In the genomic region with DNA sequence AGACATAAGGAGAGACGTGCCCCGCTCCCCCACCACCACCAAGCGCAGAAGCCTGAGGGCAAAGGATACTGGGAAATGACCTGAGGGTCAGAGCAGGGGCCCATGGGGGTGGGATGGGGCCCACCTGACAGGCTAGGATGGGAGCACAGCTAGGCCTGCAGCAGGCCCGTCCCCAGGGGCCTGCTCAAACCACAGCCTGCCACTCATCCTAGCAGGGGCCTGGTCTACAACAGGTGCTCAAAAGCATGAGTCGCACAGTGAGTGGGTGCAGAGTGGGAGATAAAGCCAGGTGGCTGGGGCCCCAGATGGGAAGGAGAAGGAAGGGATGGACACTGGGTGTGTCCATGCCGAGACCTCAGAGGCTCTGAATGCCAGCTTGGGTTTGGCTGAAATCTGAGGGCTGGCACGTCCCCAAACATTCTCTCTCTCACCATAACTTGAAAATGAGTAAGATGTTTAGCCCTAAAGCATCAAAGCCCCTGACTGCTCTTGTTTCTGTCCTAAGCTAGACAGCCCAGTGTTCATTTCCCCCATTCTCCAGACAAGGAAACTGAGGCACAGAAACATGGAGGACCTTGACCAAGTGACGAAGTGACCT, we compare ENCODE assay signal across 14 cellular contexts. TPM values are rescaled to one million over a fixed set of nuclear protein-coding genes. Genes with fewer than 3 reads are reported as not detected.
A peak's percentile ranks its signal among the peaks of the same experiment; 100 is the strongest.
DNase-seq lines count a peak whose midpoint lies in the region; ATAC-seq and TF ChIP-seq lines count a peak whose summit lies in the region.
"Not testable (repeated sequence)": the region's sequence is repeated elsewhere in the genome, so short reads cannot be mapped to it uniquely, and the experiment has no call there.
"Had no signal": no experiment of that assay in that cellular context is flagged by ENCODE, and none has a peak within 500 bp of the region (broad histone marks: within the 10 kb centered on the region; RNA-seq: fewer than 3 reads in every experiment).

No MANE protein-coding gene starts in this region.

- CTCF ChIA-PET in activated CD8-positive, alpha-beta T cell treated with anti-CD3 and anti-CD28 coated beads for 36 hours (lab: Charles Lee): not testable (repeated sequence)

- H3K27me3 ChIP-seq in MG63: not testable (repeated sequence)

- H3K36me3 Mint-ChIP-seq in activated CD8-positive, alpha-beta T cell treated with anti-CD3 and anti-CD28 coated beads for 36 hours (ENCODE audit: low read depth); stimulated activated memory B cell treated with anti-CD40 and anti-IgM and Interleukin-4, amounts not matched to agents 10 μg/mL and 1 μg/mL and 100 μg/mL, for 72 hours: not testable (repeated sequence)

- not testable (repeated sequence) for H3K27ac Mint-ChIP-seq in activated CD8-positive, alpha-beta T cell treated with anti-CD3 and anti-CD28 coated beads for 36 hours; stimulated activated memory B cell treated with anti-CD40 and anti-IgM and Interleukin-4, amounts not matched to agents 10 μg/mL and 1 μg/mL and 100 μg/mL, for 72 hours

- H3K36me3 ChIP-seq in MG63: not testable (repeated sequence)

- H3K4me3 ChIP-seq in MG63: not testable (repeated sequence)

- H3K27me3 Mint-ChIP-seq in activated CD8-positive, alpha-beta T cell treated with anti-CD3 and anti-CD28 coated beads for 36 hours; stimulated activated memory B cell treated with anti-CD40 and anti-IgM and Interleukin-4, amounts not matched to agents 10 μg/mL and 1 μg/mL and 100 μg/mL, for 72 hours: not testable (repeated sequence)

- not testable (repeated sequence) for TF ChIP-seq CTCF in activated CD8-positive, alpha-beta T cell treated with anti-CD3 and anti-CD28 coated beads for 36 hours (IDR thresholded peaks at IDR 0.05)

- not testable (repeated sequence) for H3K4me3 Mint-ChIP-seq in activated CD8-positive, alpha-beta T cell treated with anti-CD3 and anti-CD28 coated beads for 36 hours; stimulated activated memory B cell treated with anti-CD40 and anti-IgM and Interleukin-4, amounts not matched to agents 10 μg/mL and 1 μg/mL and 100 μg/mL, for 72 hours

- ATAC-seq in GM18520 (IDR thresholded peaks at IDR 0.05; ENCODE audit: unreplicated experiment) (peak; percentile 48), GM19452 (IDR thresholded peaks at IDR 0.05; ENCODE audit: unreplicated experiment) (peak; percentile 69), HG02678 (IDR thresholded peaks at IDR 0.05; ENCODE audit: unreplicated experiment) (peak; percentile 60), HG03342 (IDR thresholded peaks at IDR 0.05; ENCODE audit: unreplicated experiment) (peak; percentile 48)
- peak; percentile 42 for ATAC-seq in activated CD8-positive, alpha-beta T cell treated with anti-CD3 and anti-CD28 coated beads for 36 hours
- peak; percentile 61 for ATAC-seq in stimulated activated memory B cell treated with anti-CD40 and anti-IgM and Interleukin-4, amounts not matched to agents 10 μg/mL and 1 μg/mL and 100 μg/mL, for 72 hours

- intact Hi-C loops in activated CD8-positive, alpha-beta T cell treated with anti-CD3 and anti-CD28 coated beads for 36 hours (cut with micrococcal nuclease): not testable (repeated sequence)

- POLR2A ChIA-PET in activated CD8-positive, alpha-beta T cell treated with anti-CD3 and anti-CD28 coated beads for 36 hours (lab: Charles Lee): not testable (repeated sequence)

- DNase-seq in A172 (ENCODE audit: low spot score) (peak; percentile 40), MG63 (peak; percentile 12)
- DNase-seq in activated CD8-positive, alpha-beta T cell treated with anti-CD3 and anti-CD28 coated beads for 36 hours: not testable (repeated sequence)

- H3K4me1 Mint-ChIP-seq in activated CD8-positive, alpha-beta T cell treated with anti-CD3 and anti-CD28 coated beads for 36 hours (ENCODE audit: low read depth); stimulated activated memory B cell treated with anti-CD40 and anti-IgM and Interleukin-4, amounts not matched to agents 10 μg/mL and 1 μg/mL and 100 μg/mL, for 72 hours: not testable (repeated sequence)

- H3K9me3 ChIP-seq in MG63: not testable (repeated sequence)

- H3K9me3 Mint-ChIP-seq in activated CD8-positive, alpha-beta T cell treated with anti-CD3 and anti-CD28 coated beads for 36 hours; stimulated activated memory B cell treated with anti-CD40 and anti-IgM and Interleukin-4, amounts not matched to agents 10 μg/mL and 1 μg/mL and 100 μg/mL, for 72 hours: not testable (repeated sequence)

RNA-seq across cellular contexts. Expression of a gene that starts 46.7 kb away (rescaled TPM):
- total RNA-seq in A172 (2014; rRNA removed; shearing (Covaris generic)): not detected in 2 replicates
- not detected in 2 replicates for total RNA-seq in MG63 (2014; rRNA removed; shearing (Covaris generic); ENCODE audit: low replicate concordance)
- total RNA-seq in activated CD8-positive, alpha-beta T cell treated with anti-CD3 and anti-CD28 coated beads for 36 hours: not detected
- total RNA-seq: CD8-positive, alpha-beta T cell; H9; K562; NCI-H460; PC-9; SK-MEL-5 had no signal
